22 cellular contexts compared by ENCODE assay signal in genomic region chr1:41017141-41018024, GRCh38. TPM values are rescaled to one million over a fixed set of nuclear protein-coding genes. Genes with fewer than 3 reads are reported as not detected.
A peak's percentile ranks its signal among the peaks of the same experiment; 100 is the strongest.
DNase-seq lines count a peak whose midpoint lies in the region; TF ChIP-seq lines count a peak whose summit lies in the region.
"Had no signal": no experiment of that assay in that cellular context is flagged by ENCODE, and none has a peak within 500 bp of the region (broad histone marks: within the 10 kb centered on the region; RNA-seq: fewer than 3 reads in every experiment).

No MANE protein-coding gene starts in this region.

- H3K27ac Mint-ChIP-seq in endothelial cell (ENCODE audit: unreplicated experiment): peak overlapping the region; percentile 48

- H3K14ac ChIP-seq in trophoblast cell (ENCODE audit: low read length): no peak overlapping the region

- WGBS in trophoblast cell (ENCODE audit: extremely low coverage, insufficient coverage, insufficient read length): no CpG with 5 or more reads among the region's 45 CpGs

- no peak overlapping the region for H4K91ac ChIP-seq in trophoblast cell (ENCODE audit: low read depth, low read length)

- no peak overlapping the region for H2BK120ac ChIP-seq in trophoblast cell (ENCODE audit: insufficient read depth, low read length, poor library complexity)

- H2AFZ ChIP-seq in trophoblast cell (ENCODE audit: insufficient read depth, low read length, poor library complexity): no peak overlapping the region
- H2AFZ ChIP-seq: GM23248, PC-9 had no signal

- peak overlapping the region in 9 of 11 experiments; percentile 4 to 89 (median 82); a peak in 14 of 22 replicates for H3K4me2 ChIP-seq in BLaER1 treated with 17β-estradiol and CSF1 and Interleukin-3, amounts not matched to agents 10 nM and 100 nM
- H3K4me2 ChIP-seq in trophoblast cell (ENCODE audit: low read length): no peak overlapping the region
- H3K4me2 ChIP-seq: PC-9 had no signal

- H2BK12ac ChIP-seq in trophoblast cell (ENCODE audit: low read length): no peak overlapping the region

- H3K4me3 Mint-ChIP-seq in endothelial cell (ENCODE audit: unreplicated experiment): no peak overlapping the region
- H3K4me3 Mint-ChIP-seq: CD4-positive, CD25-positive, alpha-beta regulatory T cell had no signal

- peaks cover 0 to 90% (median 47%) of the 10 kb centered on the region in 11 experiments; a peak in 16 of 22 replicates for H4K20me1 ChIP-seq in BLaER1 treated with 17β-estradiol and CSF1 and Interleukin-3, amounts not matched to agents 10 nM and 100 nM

- intact Hi-C loops in uterus (cut with DNase I; ENCODE audit: low total_unique reads): no loop called here
- intact Hi-C loops in posterior vena cava (cut with DNase I): no loop called here

- peaks cover 48% of the 10 kb centered on the region for H3K4me1 Mint-ChIP-seq in endothelial cell (ENCODE audit: unreplicated experiment)

- H2AK5ac ChIP-seq in trophoblast cell (ENCODE audit: low read length): no peak overlapping the region

- peaks cover 16% of the 10 kb centered on the region for H3K36me3 Mint-ChIP-seq in endothelial cell (ENCODE audit: low read depth, unreplicated experiment)

- no peak overlapping the region for H4K8ac ChIP-seq in trophoblast cell (ENCODE audit: low read depth, low read length)

- no peaks in the 10 kb centered on the region for H3K9me3 ChIP-seq in BLaER1 treated with 17β-estradiol and CSF1 and Interleukin-3, amounts not matched to agents 10 nM and 100 nM (replicated peaks in 1 of 11)
- peaks cover 3% of the 10 kb centered on the region for H3K9me3 ChIP-seq in trophoblast cell (ENCODE audit: insufficient read depth, low read depth, low read length)
- H3K9me3 ChIP-seq in WERI-Rb-1 (ENCODE audit: severe bottlenecking): no peaks in the 10 kb centered on the region
- H3K9me3 ChIP-seq in uterus: no peaks in the 10 kb centered on the region
- H3K9me3 ChIP-seq: BE2C, SJSA1 had no signal

- H3K4me3 ChIP-seq in BLaER1 treated with 17β-estradiol and CSF1 and Interleukin-3, amounts not matched to agents 10 nM and 100 nM: no peak overlapping the region
- H3K4me3 ChIP-seq in H7 (ENCODE audit: insufficient read depth, low read depth, low read length): no peak overlapping the region
- H3K4me3 ChIP-seq in trophoblast cell (ENCODE audit: low read depth, low read length): peak overlapping the region; percentile 26
- no peak overlapping the region for H3K4me3 ChIP-seq in WERI-Rb-1 (ENCODE audit: low read depth, low read length)
- no peak overlapping the region for H3K4me3 ChIP-seq in uterus
- H3K4me3 ChIP-seq: GM23248, PC-9, SJSA1 had no signal

- peaks cover 72 to 100% (median 100%) of the 10 kb centered on the region in 10 experiments for H3K4me1 ChIP-seq in BLaER1 treated with 17β-estradiol and CSF1 and Interleukin-3, amounts not matched to agents 10 nM and 100 nM
- H3K4me1 ChIP-seq in trophoblast cell (ENCODE audit: control insufficient read depth in 1 of 2, insufficient read depth in 2 of 2, low read length in 2 of 2) (peaks cover 9 to 12% of the 10 kb centered on the region in 2 experiments), uterus (peaks cover 0 to 3% of the 10 kb centered on the region in 2 donors)

- peak overlapping the region in 3 of 11 experiments; percentile 10 to 32 (median 31); a peak in 2 of 22 replicates for H3K9ac ChIP-seq in BLaER1 treated with 17β-estradiol and CSF1 and Interleukin-3, amounts not matched to agents 10 nM and 100 nM
- H3K9ac ChIP-seq in trophoblast cell (ENCODE audit: low read length): no peak overlapping the region
- H3K9ac ChIP-seq: GM23248 had no signal

- H3K36me3 ChIP-seq in BLaER1 treated with 17β-estradiol and CSF1 and Interleukin-3, amounts not matched to agents 10 nM and 100 nM: peaks cover 0 to 68% (median 52%) of the 10 kb centered on the region in 11 experiments; a peak in 20 of 22 replicates
- H3K36me3 ChIP-seq in H7 (replicated peaks; ENCODE audit: control insufficient read depth, insufficient read depth, low read length) (peaks cover 16% of the 10 kb centered on the region), trophoblast cell (ENCODE audit: control insufficient read depth in 1 of 2, insufficient read depth in 2 of 2, low read length in 2 of 2) (peaks cover 66 to 71% of the 10 kb centered on the region in 2 experiments), WERI-Rb-1 (peaks cover 61% of the 10 kb centered on the region), uterus (no peaks in the 10 kb centered on the region)

- H2BK5ac ChIP-seq in trophoblast cell (ENCODE audit: low read depth, low read length, poor library complexity): no peak overlapping the region

- peak overlapping the region in 6 of 11 experiments; percentile 28 to 85 (median 75); a peak in 9 of 22 replicates for H3K27ac ChIP-seq in BLaER1 treated with 17β-estradiol and CSF1 and Interleukin-3, amounts not matched to agents 10 nM and 100 nM
- H3K27ac ChIP-seq in trophoblast cell (ENCODE audit: low read depth, low read length) (no peak overlapping the region), WERI-Rb-1 (no peak overlapping the region), uterus (no peak overlapping the region)
- H3K27ac ChIP-seq: GM23248, PC-9, SJSA1 had no signal

- H3K18ac ChIP-seq in trophoblast cell (ENCODE audit: low read length): no peak overlapping the region

- no peaks in the 10 kb centered on the region for H3K27me3 ChIP-seq in BLaER1 treated with 17β-estradiol and CSF1 and Interleukin-3, amounts not matched to agents 10 nM and 100 nM
- H3K27me3 ChIP-seq in H7 (ENCODE audit: control insufficient read depth, insufficient read depth, low read length): no peaks in the 10 kb centered on the region; the same call in 1 of the 2 replicates
- no peaks in the 10 kb centered on the region for H3K27me3 ChIP-seq in trophoblast cell (ENCODE audit: insufficient read depth, low read length)
- H3K27me3 ChIP-seq in WERI-Rb-1 (ENCODE audit: insufficient read depth, low read depth, severe bottlenecking): no peaks in the 10 kb centered on the region
- H3K27me3 ChIP-seq in uterus: no peaks in the 10 kb centered on the region
- H3K27me3 ChIP-seq: BE2C, SJSA1 had no signal

- H3K79me2 ChIP-seq in trophoblast cell (ENCODE audit: control insufficient read depth, insufficient read depth, low read length, poor library complexity): no peaks in the 10 kb centered on the region

- H3K9me3 Mint-ChIP-seq in endothelial cell (ENCODE audit: unreplicated experiment): no peaks in the 10 kb centered on the region
- H3K9me3 Mint-ChIP-seq: CD4-positive, CD25-positive, alpha-beta regulatory T cell had no signal

- DNase-seq in H7 (peak; percentile 53), endothelial cell (ENCODE audit: low spot score) (no peak), trophoblast cell (no peak), H4 (ENCODE audit: low spot score) (no peak), WERI-Rb-1 (no peak), uterus (no peak), posterior vena cava (ENCODE audit: low spot score) (no peak)
- DNase-seq: BE2C; CD4-positive, CD25-positive, alpha-beta regulatory T cell; DMS153; DND-41; GM23248; HCEC 1CT; KBM-7; NCI-H1694; NCI-H2029 treated with DMSO at 0.1 percent for 48 hours; NCI-H526 treated with DMSO at 0.1 percent for 48 hours; PC-9; Right ventricle myocardium superior had no signal

- H3K4ac ChIP-seq in trophoblast cell (ENCODE audit: low read depth, low read length): no peak overlapping the region

- TF ChIP-seq CTCF in endothelial cell (IDR thresholded peaks at IDR 0.05; ENCODE audit: unreplicated experiment): no peak
- no peak for TF ChIP-seq CTCF in WERI-Rb-1 (IDR thresholded peaks at IDR 0.05; ENCODE audit: low read depth, low read length)
- no peak for TF ChIP-seq CTCF in uterus (IDR thresholded peaks at IDR 0.05)

- no peak overlapping the region for H4K12ac ChIP-seq in trophoblast cell (ENCODE audit: low read depth, low read length)

- H3K79me1 ChIP-seq in trophoblast cell (ENCODE audit: low read length): no peaks in the 10 kb centered on the region

- peaks cover 11% of the 10 kb centered on the region for H3K27me3 Mint-ChIP-seq in endothelial cell (ENCODE audit: unreplicated experiment)
- H3K27me3 Mint-ChIP-seq: CD4-positive, CD25-positive, alpha-beta regulatory T cell had no signal

- H3K23ac ChIP-seq in trophoblast cell (ENCODE audit: low read length): no peak overlapping the region

- no peak for TF ChIP-seq POLR2A in uterus (IDR thresholded peaks at IDR 0.05)

RNA-seq across cellular contexts. Expression of gene SLFNL1, which starts 4.1 kb away (rescaled TPM):
- 0.30 TPM in 1 of 2 replicates, not detected in the other for total RNA-seq in H7 (2014; rRNA removed; shearing (Covaris generic))
- 0.38 TPM for total RNA-seq in endothelial cell (ENCODE audit: unreplicated experiment)
- 0.05 and 0.08 TPM in 2 replicates for polyA plus RNA-seq in trophoblast cell (2013)
- not detected in 2 replicates for total RNA-seq in H4 (2014; rRNA removed; shearing (Covaris generic))
- total RNA-seq in uterus: 10 to 100 TPM in 1 of 4 donors, 1 to 10 TPM in 1, under 1 TPM in 1, not detected in 1; 0.83 to 31.3 (median 1.6) TPM
- under 1 TPM; 0.14 to 0.38 TPM for total RNA-seq in posterior vena cava
- total RNA-seq: HT1080 had no signal

RNA-seq across cellular contexts. Expression of gene CTPS1, which starts 37.9 kb away (rescaled TPM):
- 68.0 and 81.9 TPM in 2 replicates for total RNA-seq in H7 (2014; rRNA removed; shearing (Covaris generic))
- total RNA-seq in endothelial cell (ENCODE audit: unreplicated experiment) (41.2 TPM), uterus (10 to 100 TPM; 30.9 to 70.1 (median 51.3) TPM), posterior vena cava (10 to 100 TPM; 37.7 to 39.1 TPM)
- polyA plus RNA-seq in trophoblast cell (2013): 47.2 and 52.9 TPM in 2 replicates
- total RNA-seq in H4 (2014; rRNA removed; shearing (Covaris generic)): 38.7 and 56.2 TPM in 2 replicates

Comparison
In these comparisons a context has a peak if more than half of its experiments do, and no peak if none do; other contexts are left out.
1. H3K27ac ChIP-seq: peak in BLaER1 treated with 17β-estradiol and CSF1 and Interleukin-3, amounts not matched to agents 10 nM and 100 nM (6 of 11); none in trophoblast cell (single experiment), WERI-Rb-1 (single experiment) and uterus (0 of 2).